In the genomic region with DNA sequence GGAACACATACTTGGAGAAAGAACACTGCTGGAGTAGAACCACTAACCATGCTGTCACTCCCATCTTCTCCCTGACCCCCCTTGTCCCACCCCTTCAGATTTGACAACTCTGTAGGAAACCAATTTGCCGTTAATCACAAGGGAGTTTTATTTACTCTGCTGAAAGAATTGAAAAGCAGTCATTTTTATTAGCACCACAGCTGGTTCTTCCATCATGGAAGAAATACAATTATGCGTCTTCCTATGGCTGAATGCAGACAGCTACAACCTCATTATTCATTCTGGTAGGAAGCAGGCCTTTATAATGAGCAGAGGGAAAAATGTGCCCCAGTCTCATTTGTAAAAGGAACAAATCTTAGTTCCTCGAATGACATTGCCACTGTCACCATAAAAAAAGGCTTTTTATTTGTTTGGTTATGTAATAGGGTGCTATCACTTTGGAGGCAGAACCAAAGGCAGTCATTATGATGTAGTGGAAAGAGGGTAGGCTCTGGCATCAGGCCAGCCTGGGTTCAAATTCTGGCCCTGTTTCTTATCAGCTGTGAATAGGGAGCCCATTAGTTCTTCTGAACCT, we compare ENCODE assay signal across 1 cellular context.
TF ChIP-seq lines count a peak whose summit lies in the region.

No MANE protein-coding gene starts in this region.

TF ChIP-seq in GM23338, 12 proteins besides CTCF, POLR2A, EP300 and RAD21 (continued from another document):
- TF ChIP-seq, protein P1, sequence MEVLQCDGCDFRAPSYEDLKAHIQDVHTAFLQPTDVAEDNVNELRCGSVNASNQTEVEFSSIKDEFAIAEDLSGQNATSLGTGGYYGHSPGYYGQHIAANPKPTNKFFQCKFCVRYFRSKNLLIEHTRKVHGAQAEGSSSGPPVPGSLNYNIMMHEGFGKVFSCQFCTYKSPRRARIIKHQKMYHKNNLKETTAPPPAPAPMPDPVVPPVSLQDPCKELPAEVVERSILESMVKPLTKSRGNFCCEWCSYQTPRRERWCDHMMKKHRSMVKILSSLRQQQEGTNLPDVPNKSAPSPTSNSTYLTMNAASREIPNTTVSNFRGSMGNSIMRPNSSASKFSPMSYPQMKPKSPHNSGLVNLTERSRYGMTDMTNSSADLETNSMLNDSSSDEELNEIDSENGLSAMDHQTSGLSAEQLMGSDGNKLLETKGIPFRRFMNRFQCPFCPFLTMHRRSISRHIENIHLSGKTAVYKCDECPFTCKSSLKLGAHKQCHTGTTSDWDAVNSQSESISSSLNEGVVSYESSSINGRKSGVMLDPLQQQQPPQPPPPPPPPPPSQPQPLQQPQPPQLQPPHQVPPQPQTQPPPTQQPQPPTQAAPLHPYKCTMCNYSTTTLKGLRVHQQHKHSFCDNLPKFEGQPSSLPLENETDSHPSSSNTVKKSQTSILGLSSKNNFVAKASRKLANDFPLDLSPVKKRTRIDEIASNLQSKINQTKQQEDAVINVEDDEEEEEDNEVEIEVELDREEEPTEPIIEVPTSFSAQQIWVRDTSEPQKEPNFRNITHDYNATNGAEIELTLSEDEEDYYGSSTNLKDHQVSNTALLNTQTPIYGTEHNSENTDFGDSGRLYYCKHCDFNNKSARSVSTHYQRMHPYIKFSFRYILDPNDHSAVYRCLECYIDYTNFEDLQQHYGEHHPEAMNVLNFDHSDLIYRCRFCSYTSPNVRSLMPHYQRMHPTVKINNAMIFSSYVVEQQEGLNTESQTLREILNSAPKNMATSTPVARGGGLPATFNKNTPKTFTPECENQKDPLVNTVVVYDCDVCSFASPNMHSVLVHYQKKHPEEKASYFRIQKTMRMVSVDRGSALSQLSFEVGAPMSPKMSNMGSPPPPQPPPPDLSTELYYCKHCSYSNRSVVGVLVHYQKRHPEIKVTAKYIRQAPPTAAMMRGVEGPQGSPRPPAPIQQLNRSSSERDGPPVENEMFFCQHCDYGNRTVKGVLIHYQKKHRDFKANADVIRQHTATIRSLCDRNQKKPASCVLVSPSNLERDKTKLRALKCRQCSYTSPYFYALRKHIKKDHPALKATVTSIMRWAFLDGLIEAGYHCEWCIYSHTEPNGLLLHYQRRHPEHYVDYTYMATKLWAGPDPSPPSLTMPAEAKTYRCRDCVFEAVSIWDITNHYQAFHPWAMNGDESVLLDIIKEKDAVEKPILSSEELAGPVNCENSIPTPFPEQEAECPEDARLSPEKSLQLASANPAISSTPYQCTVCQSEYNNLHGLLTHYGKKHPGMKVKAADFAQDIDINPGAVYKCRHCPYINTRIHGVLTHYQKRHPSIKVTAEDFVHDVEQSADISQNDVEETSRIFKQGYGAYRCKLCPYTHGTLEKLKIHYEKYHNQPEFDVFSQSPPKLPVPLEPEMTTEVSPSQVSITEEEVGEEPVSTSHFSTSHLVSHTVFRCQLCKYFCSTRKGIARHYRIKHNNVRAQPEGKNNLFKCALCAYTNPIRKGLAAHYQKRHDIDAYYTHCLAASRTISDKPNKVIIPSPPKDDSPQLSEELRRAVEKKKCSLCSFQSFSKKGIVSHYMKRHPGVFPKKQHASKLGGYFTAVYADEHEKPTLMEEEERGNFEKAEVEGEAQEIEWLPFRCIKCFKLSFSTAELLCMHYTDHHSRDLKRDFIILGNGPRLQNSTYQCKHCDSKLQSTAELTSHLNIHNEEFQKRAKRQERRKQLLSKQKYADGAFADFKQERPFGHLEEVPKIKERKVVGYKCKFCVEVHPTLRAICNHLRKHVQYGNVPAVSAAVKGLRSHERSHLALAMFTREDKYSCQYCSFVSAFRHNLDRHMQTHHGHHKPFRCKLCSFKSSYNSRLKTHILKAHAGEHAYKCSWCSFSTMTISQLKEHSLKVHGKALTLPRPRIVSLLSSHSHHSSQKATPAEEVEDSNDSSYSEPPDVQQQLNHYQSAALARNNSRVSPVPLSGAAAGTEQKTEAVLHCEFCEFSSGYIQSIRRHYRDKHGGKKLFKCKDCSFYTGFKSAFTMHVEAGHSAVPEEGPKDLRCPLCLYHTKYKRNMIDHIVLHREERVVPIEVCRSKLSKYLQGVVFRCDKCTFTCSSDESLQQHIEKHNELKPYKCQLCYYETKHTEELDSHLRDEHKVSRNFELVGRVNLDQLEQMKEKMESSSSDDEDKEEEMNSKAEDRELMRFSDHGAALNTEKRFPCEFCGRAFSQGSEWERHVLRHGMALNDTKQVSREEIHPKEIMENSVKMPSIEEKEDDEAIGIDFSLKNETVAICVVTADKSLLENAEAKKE (CRISPR knock-in tag; IDR thresholded peaks at IDR 0.05): no peak
- TF ChIP-seq POLR2AphosphoS5 (IDR thresholded peaks at IDR 0.05; ENCODE audit: low read depth): no peak
- TF ChIP-seq, protein P2, sequence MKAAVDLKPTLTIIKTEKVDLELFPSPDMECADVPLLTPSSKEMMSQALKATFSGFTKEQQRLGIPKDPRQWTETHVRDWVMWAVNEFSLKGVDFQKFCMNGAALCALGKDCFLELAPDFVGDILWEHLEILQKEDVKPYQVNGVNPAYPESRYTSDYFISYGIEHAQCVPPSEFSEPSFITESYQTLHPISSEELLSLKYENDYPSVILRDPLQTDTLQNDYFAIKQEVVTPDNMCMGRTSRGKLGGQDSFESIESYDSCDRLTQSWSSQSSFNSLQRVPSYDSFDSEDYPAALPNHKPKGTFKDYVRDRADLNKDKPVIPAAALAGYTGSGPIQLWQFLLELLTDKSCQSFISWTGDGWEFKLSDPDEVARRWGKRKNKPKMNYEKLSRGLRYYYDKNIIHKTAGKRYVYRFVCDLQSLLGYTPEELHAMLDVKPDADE (IDR thresholded peaks at IDR 0.05): no peak
- no peak for TF ChIP-seq NANOG (IDR thresholded peaks at IDR 0.05; ENCODE audit: borderline replicate concordance)
- TF ChIP-seq ZNF114 (CRISPR knock-in tag; IDR thresholded peaks at IDR 0.05): no peak
- no peak for TF ChIP-seq JUNB (IDR thresholded peaks at IDR 0.05; ENCODE audit: unreplicated experiment)
